Comparison of ENCODE assay signal across 8 cellular contexts in the genomic region with DNA sequence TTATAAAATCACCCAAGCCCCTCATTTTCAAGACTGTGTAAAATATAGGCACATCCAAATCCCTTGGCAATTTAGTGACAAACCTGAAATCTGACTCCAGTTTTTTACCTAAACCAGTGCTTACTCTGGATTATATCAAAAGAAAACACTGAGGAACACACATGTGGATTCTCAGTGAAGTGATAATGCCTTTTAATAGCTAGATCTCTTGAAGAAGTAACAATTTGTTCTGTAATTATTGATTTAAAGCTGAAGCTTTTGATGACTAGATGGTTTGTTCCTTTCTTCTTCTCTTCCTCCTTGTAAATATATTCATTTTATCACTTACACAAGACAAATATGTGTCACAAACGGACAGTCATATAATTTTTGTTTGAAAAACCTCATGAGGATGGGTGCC.
"Had no signal": no experiment of that assay in that cellular context is flagged by ENCODE, and none has a peak within 500 bp of the region (broad histone marks: within the 10 kb centered on the region; RNA-seq: fewer than 3 reads in every experiment).

No MANE protein-coding gene starts in this region.

- DNase-seq: GDM1, GF-D8 had no signal

- FAIRE-seq: G401.6, GM12878, GM12891, GM12892, GM18507, GM19239 had no signal

- H3K4me3 ChIP-seq: GM12878 had no signal

- ATAC-seq: GM12878 had no signal
